30 cellular contexts compared by ENCODE assay signal in genomic region chr5:133703935-133704334, GRCh38.
"Had no signal": no experiment of that assay in that cellular context is flagged by ENCODE, and none has a peak within 500 bp of the region (broad histone marks: within the 10 kb centered on the region; RNA-seq: fewer than 3 reads in every experiment).

No MANE protein-coding gene starts in this region.

- H3K27me3 ChIP-seq: neural progenitor cell, ovary, right lobe of liver, sigmoid colon, suprapubic skin, testis, tibial artery, transverse colon, upper lobe of left lung, vagina had no signal

- H3K4me3 ChIP-seq: neural progenitor cell, ovary, psoas muscle, right lobe of liver, sigmoid colon, suprapubic skin, testis, tibial artery, transverse colon, upper lobe of left lung, vagina had no signal

- ATAC-seq: naive thymus-derived CD8-positive, alpha-beta T cell; natural killer cell treated with Interleukin-12 subunit alpha and Interleukin-12 subunit beta and Interleukin-15 and Interleukin-18, amount 100 ng/mL, for 72 hours; psoas muscle; right cardiac atrium; right lobe of liver; stimulated activated memory B cell treated with anti-CD40 and anti-IgM and Interleukin-4, amounts not matched to agents 10 μg/mL and 1 μg/mL and 100 μg/mL, for 72 hours; stimulated activated naive CD8-positive, alpha-beta T cell treated with anti-CD3 and anti-CD28 coated beads, Interleukin-15, amount 100 ng/mL, for 72 hours; stimulated activated naive CD8-positive, alpha-beta T cell treated with anti-CD3 and anti-CD28 coated beads, Interleukin-15, Interleukin-2, amounts not matched to agents 100 U/mL and 50 U/mL, for 24 hours had no signal

- H3K36me3 ChIP-seq: neural progenitor cell, ovary, right lobe of liver, sigmoid colon, suprapubic skin, tibial artery, transverse colon, upper lobe of left lung, vagina had no signal

- H3K27ac ChIP-seq: neural progenitor cell, ovary, parathyroid adenoma, psoas muscle, right lobe of liver, sigmoid colon, suprapubic skin, testis, tibial artery, transverse colon, upper lobe of left lung, vagina had no signal

- H2AFZ ChIP-seq: neural progenitor cell, parathyroid adenoma had no signal

- H3K9ac ChIP-seq: neural progenitor cell, parathyroid adenoma had no signal

- H3K9me3 ChIP-seq: ovary, psoas muscle, right lobe of liver, sigmoid colon, suprapubic skin, testis, tibial artery, transverse colon, upper lobe of left lung, vagina had no signal

- DNase-seq: naive B cell; naive thymus-derived CD8-positive, alpha-beta T cell; nephron progenitor cell; occipital lobe; ovary; posterior cingulate gyrus; psoas muscle; right cardiac atrium; right lobe of liver; small intestine; stimulated activated CD4-positive, alpha-beta T cell treated with anti-CD3 and anti-CD28 coated beads, Interleukin-15, amount 100 ng/mL, for 24 hours; stimulated activated CD4-positive, alpha-beta T cell treated with anti-CD3 and anti-CD28 coated beads, Interleukin-2, amount 100 ng/mL, for 24 hours; stimulated activated CD4-positive, alpha-beta T cell treated with anti-CD3 and anti-CD28 coated beads, Interleukin-2, amount 100 ng/mL, for 48 hours; stimulated activated CD4-positive, alpha-beta T cell treated with anti-CD3 and anti-CD28 coated beads, Interleukin-4, amount 100 ng/mL, for 4 hours; stimulated activated CD8-positive, alpha-beta memory T cell treated with anti-CD3 and anti-CD28 coated beads, Interleukin-4, amount 100 ng/mL, for 48 hours; stimulated activated naive CD4-positive, alpha-beta T cell; stimulated activated naive CD8-positive, alpha-beta T cell treated with anti-CD3 and anti-CD28 coated beads, Interleukin-15, amount 100 ng/mL, for 72 hours; stimulated activated naive CD8-positive, alpha-beta T cell treated with anti-CD3 and anti-CD28 coated beads, Interleukin-15, Interleukin-2, amounts not matched to agents 100 U/mL and 50 U/mL, for 24 hours; substantia nigra; testis; transverse colon had no signal

- H3K79me2 ChIP-seq: parathyroid adenoma had no signal

- H3K4me1 ChIP-seq: neural progenitor cell, parathyroid adenoma, psoas muscle, right lobe of liver, testis had no signal

- H3K4me2 ChIP-seq: neural progenitor cell had no signal
